24 cellular contexts compared by ENCODE assay signal in genomic region chr18:78726326-78727056, GRCh38.
"Had no signal": no experiment of that assay in that cellular context is flagged by ENCODE, and none has a peak within 500 bp of the region (broad histone marks: within the 10 kb centered on the region; RNA-seq: fewer than 3 reads in every experiment).

No MANE protein-coding gene starts in this region.

- H3K27me3 ChIP-seq: ovary, right atrium auricular region had no signal

- ATAC-seq: activated CD8-positive, alpha-beta T cell treated with anti-CD3 and anti-CD28 coated beads, Interleukin-2, amount 10 ng/mL, durations not matched to agents 7 days and 5 days; activated T-cell treated with anti-CD3 and anti-CD28 coated beads, Interleukin-2, amount 50 U/mL, for 72 hours; esophagus mucosa; left lung; natural killer cell; psoas muscle had no signal

- H3K4me3 Mint-ChIP-seq: activated CD8-positive, alpha-beta T cell treated with anti-CD3 and anti-CD28 coated beads, Interleukin-2, amount 10 ng/mL, durations not matched to agents 7 days and 5 days; activated T-cell treated with anti-CD3 and anti-CD28 coated beads, Interleukin-2, amount 50 U/mL, for 72 hours; brain; natural killer cell had no signal

- H3K9me3 ChIP-seq: left lung, ovary, psoas muscle, right atrium auricular region, thoracic aorta had no signal

- H3K36me3 ChIP-seq: left lung, ovary, right atrium auricular region, thoracic aorta had no signal

- H3K27ac ChIP-seq: left lung, ovary, psoas muscle, right atrium auricular region, thoracic aorta had no signal

- H3K4me1 Mint-ChIP-seq: natural killer cell had no signal

- H3K4me3 ChIP-seq: left lung, ovary, psoas muscle, right atrium auricular region, thoracic aorta had no signal

- H3K9me3 Mint-ChIP-seq: activated T-cell treated with anti-CD3 and anti-CD28 coated beads, Interleukin-2, amount 50 U/mL, for 72 hours; natural killer cell had no signal

- H3K27ac Mint-ChIP-seq: activated CD8-positive, alpha-beta T cell treated with anti-CD3 and anti-CD28 coated beads, Interleukin-2, amount 10 ng/mL, durations not matched to agents 7 days and 5 days; activated T-cell treated with anti-CD3 and anti-CD28 coated beads, Interleukin-2, amount 50 U/mL, for 72 hours; brain; natural killer cell had no signal

- H3K36me3 Mint-ChIP-seq: brain, natural killer cell had no signal

- DNase-seq: activated CD4-positive, alpha-beta T cell treated with anti-CD3 and anti-CD28 coated beads for 1 hour; activated CD4-positive, alpha-beta T cell treated with anti-CD3 and anti-CD28 coated beads, Interleukin-2, amount 50 U/mL, for 1 hour; activated CD8-positive, alpha-beta T cell treated with anti-CD3 and anti-CD28 coated beads, Interleukin-2, amount 10 ng/mL, durations not matched to agents 7 days and 5 days; activated gamma-delta T cell; activated naive CD4-positive, alpha-beta T cell treated with anti-CD3 and anti-CD28 coated beads, Interleukin-2, amount 50 U/mL, for 16 hours; activated T-cell treated with anti-CD3 and anti-CD28 coated beads, Interleukin-2, amount 50 U/mL, for 72 hours; caudate nucleus; effector memory CD4-positive, alpha-beta T cell; foreskin melanocyte; mammary epithelial cell; midbrain; natural killer cell; ovary; psoas muscle; small intestine; stimulated activated CD4-positive, alpha-beta T cell treated with anti-CD3 and anti-CD28 coated beads, Interleukin-15, amount 100 ng/mL, for 24 hours; stimulated activated CD8-positive, alpha-beta memory T cell treated with anti-CD3 and anti-CD28 coated beads, Interleukin-4, amount 100 ng/mL, for 48 hours; stimulated activated naive CD4-positive, alpha-beta T cell; T-helper 1 cell had no signal

- H3K4me1 ChIP-seq: left lung, psoas muscle, right atrium auricular region had no signal
